1 cellular context compared by ENCODE assay signal in the genomic region with DNA sequence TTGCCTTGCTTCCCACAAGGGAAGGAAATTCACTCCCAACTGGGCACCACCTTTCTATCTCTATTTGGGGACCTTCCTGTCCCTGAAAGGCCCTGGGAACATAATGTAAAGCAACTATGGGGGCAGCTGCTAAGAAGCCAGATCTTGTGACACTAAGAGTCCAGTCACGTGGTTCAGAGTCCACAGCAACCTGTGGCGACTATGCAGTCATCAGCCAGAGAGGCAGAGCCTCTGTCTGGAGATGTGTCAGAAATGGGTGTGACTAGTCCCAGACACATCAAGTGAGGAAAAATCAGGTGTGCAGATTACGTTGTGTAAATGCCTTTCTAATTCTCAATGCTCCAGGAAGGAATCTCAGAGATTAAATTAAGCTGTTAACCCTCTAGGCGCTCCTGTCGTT.
TF ChIP-seq lines count a peak whose summit lies in the region.

No MANE protein-coding gene starts in this region.

TF ChIP-seq in K562, 482 proteins besides CTCF, POLR2A, EP300 and RAD21 (continued from another document):
- TF ChIP-seq THAP12 (CRISPR knock-in tag; IDR thresholded peaks at IDR 0.05), result no peak
- no peak for TF ChIP-seq L3MBTL2 (IDR thresholded peaks at IDR 0.05)
- peak; percentile 91 for TF ChIP-seq USF1 (CRISPR knock-in tag; IDR thresholded peaks at IDR 0.05)
- no peak for TF ChIP-seq ZNF124 (CRISPR knock-in tag; IDR thresholded peaks at IDR 0.05)
- no peak for TF ChIP-seq ETV1 (tag; conservative IDR thresholded peaks at IDR 0.05; ENCODE audit: low read depth)
- TF ChIP-seq SIRT6 (IDR thresholded peaks at IDR 0.05; ENCODE audit: low read depth, low read length), result no peak
- peak; percentile 20; the same call in 1 of the 2 replicates for TF ChIP-seq SMAD4 (CRISPR knock-in tag; conservative IDR thresholded peaks at IDR 0.05)
- no peak for TF ChIP-seq POLR3A (IDR thresholded peaks at IDR 0.05; ENCODE audit: borderline replicate concordance, extremely low read depth, insufficient read depth, insufficient read length)
- no peak for TF ChIP-seq ZBTB8A (IDR thresholded peaks at IDR 0.05; ENCODE audit: partially characterized antibody)
- peak; percentile 94 for TF ChIP-seq TOE1 (IDR thresholded peaks at IDR 0.05; ENCODE audit: borderline replicate concordance)
- TF ChIP-seq TOE1 (CRISPR knock-in tag; IDR thresholded peaks at IDR 0.05; ENCODE audit: borderline replicate concordance, low read depth), result no peak
- no peak for TF ChIP-seq KLF1 (tag; IDR thresholded peaks at IDR 0.05)
- no peak for TF ChIP-seq ERF (CRISPR knock-in tag; IDR thresholded peaks at IDR 0.05)
- TF ChIP-seq JUND (IDR thresholded peaks at IDR 0.05; ENCODE audit: borderline replicate concordance, low read depth, low read length), result 0 out of 2 replicates have a peak, but pooled peaks have one; percentile 15
- TF ChIP-seq JUND (tag; IDR thresholded peaks at IDR 0.05; ENCODE audit: borderline replicate concordance, low read depth, low read length), result no peak
- no peak for TF ChIP-seq MTF1 (CRISPR knock-in tag; IDR thresholded peaks at IDR 0.05; ENCODE audit: borderline replicate concordance)
- peak; percentile 51; the same call in 1 of the 2 replicates for TF ChIP-seq ATF3 (IDR thresholded peaks at IDR 0.05)
- TF ChIP-seq ATF3 (CRISPR knock-in tag; conservative IDR thresholded peaks at IDR 0.05), result no peak
- no peak for TF ChIP-seq GTF2E2 (tag; IDR thresholded peaks at IDR 0.05)
- 0 out of 2 replicates have a peak, but pooled peaks have one; percentile 30 for TF ChIP-seq BHLHE40 (IDR thresholded peaks at IDR 0.05; ENCODE audit: low read length)
- no peak for TF ChIP-seq CREB1 (IDR thresholded peaks at IDR 0.05)
- peak; percentile 27; the same call in 1 of the 2 replicates for TF ChIP-seq CREB1 (CRISPR knock-in tag; IDR thresholded peaks at IDR 0.05)
- TF ChIP-seq XRCC3 (IDR thresholded peaks at IDR 0.05), result no peak
- no peak for TF ChIP-seq NCOA1 (IDR thresholded peaks at IDR 0.05; ENCODE audit: low read depth)
- 0 out of 2 replicates have a peak, but pooled peaks have one; percentile 19 for TF ChIP-seq ZNF766 (CRISPR knock-in tag; conservative IDR thresholded peaks at IDR 0.05)
- TF ChIP-seq CBFA2T2 (conservative IDR thresholded peaks at IDR 0.05), result peak; percentile 62
- TF ChIP-seq ELF2 (CRISPR knock-in tag; IDR thresholded peaks at IDR 0.05), result no peak
- TF ChIP-seq, protein P1, sequence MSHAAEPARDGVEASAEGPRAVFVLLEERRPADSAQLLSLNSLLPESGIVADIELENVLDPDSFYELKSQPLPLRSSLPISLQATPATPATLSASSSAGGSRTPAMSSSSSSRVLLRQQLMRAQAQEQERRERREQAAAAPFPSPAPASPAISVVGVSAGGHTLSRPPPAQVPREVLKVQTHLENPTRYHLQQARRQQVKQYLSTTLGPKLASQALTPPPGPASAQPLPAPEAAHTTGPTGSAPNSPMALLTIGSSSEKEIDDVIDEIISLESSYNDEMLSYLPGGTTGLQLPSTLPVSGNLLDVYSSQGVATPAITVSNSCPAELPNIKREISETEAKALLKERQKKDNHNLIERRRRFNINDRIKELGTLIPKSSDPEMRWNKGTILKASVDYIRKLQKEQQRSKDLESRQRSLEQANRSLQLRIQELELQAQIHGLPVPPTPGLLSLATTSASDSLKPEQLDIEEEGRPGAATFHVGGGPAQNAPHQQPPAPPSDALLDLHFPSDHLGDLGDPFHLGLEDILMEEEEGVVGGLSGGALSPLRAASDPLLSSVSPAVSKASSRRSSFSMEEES (CRISPR knock-in tag; IDR thresholded peaks at IDR 0.05), result peak; percentile 96
- TF ChIP-seq, protein P2, sequence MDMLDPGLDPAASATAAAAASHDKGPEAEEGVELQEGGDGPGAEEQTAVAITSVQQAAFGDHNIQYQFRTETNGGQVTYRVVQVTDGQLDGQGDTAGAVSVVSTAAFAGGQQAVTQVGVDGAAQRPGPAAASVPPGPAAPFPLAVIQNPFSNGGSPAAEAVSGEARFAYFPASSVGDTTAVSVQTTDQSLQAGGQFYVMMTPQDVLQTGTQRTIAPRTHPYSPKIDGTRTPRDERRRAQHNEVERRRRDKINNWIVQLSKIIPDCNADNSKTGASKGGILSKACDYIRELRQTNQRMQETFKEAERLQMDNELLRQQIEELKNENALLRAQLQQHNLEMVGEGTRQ (CRISPR knock-in tag; IDR thresholded peaks at IDR 0.05), result peak; percentile 81
